ENCODE assay signal across 26 cellular contexts in the genomic region with DNA sequence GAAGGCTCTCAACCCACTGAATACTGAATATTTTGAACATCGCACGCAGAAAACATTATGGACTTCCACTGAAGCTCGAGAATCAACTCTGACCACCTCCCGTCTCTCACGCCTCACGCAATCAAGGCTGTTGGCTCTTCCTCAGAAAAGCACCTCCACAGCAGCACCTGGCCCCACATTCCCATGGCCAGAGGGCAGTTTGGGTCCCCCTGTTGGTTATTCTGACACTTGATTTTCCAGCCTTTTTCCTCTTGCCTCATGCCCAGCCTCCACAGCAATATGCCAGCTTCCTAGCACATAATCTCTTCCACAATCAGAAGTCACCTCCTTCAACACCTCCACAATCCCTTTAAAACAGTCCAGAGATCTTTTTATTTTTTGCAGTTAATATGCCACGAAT. TPM values are rescaled to one million over a fixed set of nuclear protein-coding genes. Genes with fewer than 3 reads are reported as not detected.
DNase-seq lines count a peak whose midpoint lies in the region; ATAC-seq, FAIRE-seq and TF ChIP-seq lines count a peak whose summit lies in the region.
"Had no signal": no experiment of that assay in that cellular context is flagged by ENCODE, and none has a peak within 500 bp of the region (broad histone marks: within the 10 kb centered on the region; RNA-seq: fewer than 3 reads in every experiment).

No MANE protein-coding gene starts in this region.

- H3K36me3 ChIP-seq in SK-N-SH (replicated peaks in 1 of 2; ENCODE audit: control insufficient read depth in 1 of 2, insufficient read depth in 2 of 2, low read length in 1 of 2) (no peaks in the 10 kb centered on the region), Loucy (ENCODE audit: insufficient read depth, low read length) (no peaks in the 10 kb centered on the region), parathyroid adenoma (ENCODE audit: control insufficient read depth, insufficient read depth, low read length) (no peaks in the 10 kb centered on the region), small intestine (ENCODE audit: control insufficient read depth in 2 of 2, insufficient read depth in 2 of 2, low read length in 2 of 2) (no peaks in the 10 kb centered on the region)
- H3K36me3 ChIP-seq: tibial artery had no signal

- H3K27ac Mint-ChIP-seq in chondrocyte (ENCODE audit: unreplicated experiment) = no peak overlapping the region
- H3K27ac Mint-ChIP-seq: activated CD8-positive, alpha-beta memory T cell treated with anti-CD3 and anti-CD28 coated beads, Interleukin-2, amount 10 ng/mL, durations not matched to agents 7 days and 5 days; activated naive CD8-positive, alpha-beta T cell treated with anti-CD3 and anti-CD28 coated beads for 36 hours; CD4-positive, alpha-beta T cell; stimulated activated naive CD8-positive, alpha-beta T cell treated with anti-CD3 and anti-CD28 coated beads, Interleukin-15, Interleukin-2, amounts not matched to agents 100 ng/mL and 50 ng/mL, for 24 hours had no signal

- no peak for TF ChIP-seq EP300 in SK-N-SH (IDR thresholded peaks at IDR 0.05; ENCODE audit: borderline replicate concordance in 1 of 2, low read depth in 1 of 2, low read length in 1 of 2)

- H3K9me2 ChIP-seq in SK-N-SH (no peaks in the 10 kb centered on the region), Loucy (replicated peaks; ENCODE audit: low read depth, low read length) (no peaks in the 10 kb centered on the region)

- H3K27me3 ChIP-seq in SK-N-SH (ENCODE audit: insufficient read depth) (no peaks in the 10 kb centered on the region), Loucy (ENCODE audit: insufficient read depth, low read length, poor library complexity, severe bottlenecking) (no peaks in the 10 kb centered on the region), parathyroid adenoma (ENCODE audit: control insufficient read depth, insufficient read depth, low read length) (no peaks in the 10 kb centered on the region), small intestine (ENCODE audit: control insufficient read depth in 2 of 2, insufficient read depth in 2 of 2, low read length in 2 of 2) (no peaks in the 10 kb centered on the region)
- H3K27me3 ChIP-seq: tibial artery had no signal

- H4K20me1 ChIP-seq in SK-N-SH (ENCODE audit: insufficient read depth) (no peaks in the 10 kb centered on the region), Loucy (ENCODE audit: insufficient read depth, low read length, poor library complexity, severe bottlenecking) (no peaks in the 10 kb centered on the region)

- H3K9ac ChIP-seq in SK-N-SH (no peak overlapping the region), Loucy (ENCODE audit: low read depth, low read length, poor library complexity, severe bottlenecking) (no peak overlapping the region), parathyroid adenoma (no peak overlapping the region)

- H3K79me2 ChIP-seq in SK-N-SH (ENCODE audit: insufficient read depth) (no peaks in the 10 kb centered on the region), Loucy (ENCODE audit: insufficient read depth, low read length) (no peaks in the 10 kb centered on the region), parathyroid adenoma (no peaks in the 10 kb centered on the region)

- H3K27me3 Mint-ChIP-seq in chondrocyte (ENCODE audit: low read depth) = no peaks in the 10 kb centered on the region
- H3K27me3 Mint-ChIP-seq: activated CD8-positive, alpha-beta memory T cell treated with anti-CD3 and anti-CD28 coated beads, Interleukin-2, amount 10 ng/mL, durations not matched to agents 7 days and 5 days; activated naive CD8-positive, alpha-beta T cell treated with anti-CD3 and anti-CD28 coated beads for 36 hours; CD4-positive, alpha-beta T cell; stimulated activated naive CD8-positive, alpha-beta T cell treated with anti-CD3 and anti-CD28 coated beads, Interleukin-15, Interleukin-2, amounts not matched to agents 100 ng/mL and 50 ng/mL, for 24 hours had no signal

- no peak for ATAC-seq in SK-N-SH treated with all-trans-retinoic acid at 6 μM for 48 hours
- no peak for ATAC-seq in HG02759 (IDR thresholded peaks at IDR 0.05; ENCODE audit: unreplicated experiment)
- ATAC-seq: activated CD8-positive, alpha-beta memory T cell treated with anti-CD3 and anti-CD28 coated beads, Interleukin-2, amount 10 ng/mL, durations not matched to agents 7 days and 5 days; psoas muscle had no signal

- TF ChIP-seq CTCF in SK-N-SH (IDR thresholded peaks at IDR 0.05) (no peak), Loucy (conservative IDR thresholded peaks at IDR 0.05; ENCODE audit: low read length) (peak; percentile 46; the same call in 1 of the 2 replicates), chondrocyte (IDR thresholded peaks at IDR 0.05) (peak; percentile 24), parathyroid adenoma (IDR thresholded peaks at IDR 0.05) (peak; percentile 23)

- no peak overlapping the region for H3K4me3 Mint-ChIP-seq in chondrocyte (ENCODE audit: unreplicated experiment)
- H3K4me3 Mint-ChIP-seq: activated CD8-positive, alpha-beta memory T cell treated with anti-CD3 and anti-CD28 coated beads, Interleukin-2, amount 10 ng/mL, durations not matched to agents 7 days and 5 days; activated naive CD8-positive, alpha-beta T cell treated with anti-CD3 and anti-CD28 coated beads for 36 hours; CD4-positive, alpha-beta T cell; neural crest cell; stimulated activated naive CD8-positive, alpha-beta T cell treated with anti-CD3 and anti-CD28 coated beads, Interleukin-15, Interleukin-2, amounts not matched to agents 100 ng/mL and 50 ng/mL, for 24 hours had no signal

- H3K36me3 Mint-ChIP-seq in chondrocyte (ENCODE audit: low read depth) = peaks cover 1% of the 10 kb centered on the region
- H3K36me3 Mint-ChIP-seq: activated CD8-positive, alpha-beta memory T cell treated with anti-CD3 and anti-CD28 coated beads, Interleukin-2, amount 10 ng/mL, durations not matched to agents 7 days and 5 days; activated naive CD8-positive, alpha-beta T cell treated with anti-CD3 and anti-CD28 coated beads for 36 hours had no signal

- POLR2A ChIA-PET in SK-N-SH (lab: Yijun Ruan, JAX) = no interaction called here

- H3K9me3 ChIP-seq in SK-N-SH (no peaks in the 10 kb centered on the region), Loucy (ENCODE audit: insufficient read depth, low read depth, low read length) (no peaks in the 10 kb centered on the region), parathyroid adenoma (ENCODE audit: control insufficient read depth, low read length) (no peaks in the 10 kb centered on the region), small intestine (ENCODE audit: control insufficient read depth, low read depth) (no peaks in the 10 kb centered on the region)
- H3K9me3 ChIP-seq: psoas muscle, tibial artery had no signal

- no peak overlapping the region for H3K4me3 ChIP-seq in SK-N-SH (ENCODE audit: low read depth in 2 of 2, low read length in 1 of 2)
- no peak overlapping the region for H3K4me3 ChIP-seq in Loucy (ENCODE audit: low read length, poor library complexity, severe bottlenecking)
- H3K4me3 ChIP-seq in parathyroid adenoma (ENCODE audit: low read depth, low read length) = no peak overlapping the region
- no peak overlapping the region for H3K4me3 ChIP-seq in small intestine (ENCODE audit: low read depth in 1 of 2, low read length in 2 of 2)
- H3K4me3 ChIP-seq: psoas muscle, SK-N-MC, smooth muscle cell, tibial artery had no signal

- H3F3A ChIP-seq in SK-N-SH (replicated peaks; ENCODE audit: insufficient read depth) = no peaks in the 10 kb centered on the region
- no peaks in the 10 kb centered on the region for H3F3A ChIP-seq in Loucy (ENCODE audit: low read depth)

- H3K4me1 ChIP-seq in SK-N-SH (ENCODE audit: control insufficient read depth in 1 of 2, insufficient read depth in 2 of 2, low read depth in 1 of 2, low read length in 1 of 2) (no peaks in the 10 kb centered on the region), Loucy (ENCODE audit: insufficient read depth, low read length, poor library complexity, severe bottlenecking) (peaks cover 9% of the 10 kb centered on the region), parathyroid adenoma (no peaks in the 10 kb centered on the region), small intestine (ENCODE audit: control insufficient read depth in 2 of 2, insufficient read depth in 1 of 2, low read depth in 1 of 2, low read length in 1 of 2) (no peaks in the 10 kb centered on the region)
- H3K4me1 ChIP-seq: psoas muscle, tibial artery had no signal

- FAIRE-seq in small intestine (lab: Jason Lieb, UNC) = no peak
- FAIRE-seq: colon had no signal

- WGBS in SK-N-SH (ENCODE audit: low lambda C conversion rate) = 74% methylated on average over 7 of the region's 7 CpGs
- 87 to 93% (median 91%) methylated on average over 7 of the region's 7 CpGs for WGBS in small intestine, 3 donors

- H3K27ac ChIP-seq in SK-N-SH (ENCODE audit: low read depth in 2 of 2, low read length in 1 of 2) = no peak overlapping the region
- no peak overlapping the region for H3K27ac ChIP-seq in parathyroid adenoma
- H3K27ac ChIP-seq in small intestine (ENCODE audit: low read depth in 1 of 2, low read length in 1 of 2) = no peak overlapping the region
- H3K27ac ChIP-seq: psoas muscle, SK-N-MC, tibial artery had no signal

- H3K9me3 Mint-ChIP-seq in chondrocyte (ENCODE audit: low read depth) = no peaks in the 10 kb centered on the region
- H3K9me3 Mint-ChIP-seq: CD4-positive, alpha-beta T cell; stimulated activated naive CD8-positive, alpha-beta T cell treated with anti-CD3 and anti-CD28 coated beads, Interleukin-15, Interleukin-2, amounts not matched to agents 100 ng/mL and 50 ng/mL, for 24 hours had no signal

- no peaks in the 10 kb centered on the region for H3K4me1 Mint-ChIP-seq in chondrocyte (ENCODE audit: low read depth)
- H3K4me1 Mint-ChIP-seq: activated CD8-positive, alpha-beta memory T cell treated with anti-CD3 and anti-CD28 coated beads, Interleukin-2, amount 10 ng/mL, durations not matched to agents 7 days and 5 days; activated naive CD8-positive, alpha-beta T cell treated with anti-CD3 and anti-CD28 coated beads for 36 hours; neural crest cell had no signal

- TF ChIP-seq RAD21 in SK-N-SH (IDR thresholded peaks at IDR 0.05; ENCODE audit: low read length) = peak; percentile 6; the same call in 1 of the 2 replicates

- no peak overlapping the region for H2AFZ ChIP-seq in SK-N-SH (ENCODE audit: low read depth)
- no peak overlapping the region for H2AFZ ChIP-seq in Loucy (ENCODE audit: low read length)
- H2AFZ ChIP-seq in parathyroid adenoma = no peak overlapping the region

- CTCF ChIA-PET in SK-N-SH (lab: Yijun Ruan, JAX) = interaction anchor here (0.8 to 1.5 kb wide), 2 partner anchors 80 to 94 kb away, joined by 3 to 5 read pairs; no protein-coding TSS in a partner anchor

- H3K4me2 ChIP-seq in SK-N-SH (no peak overlapping the region), Loucy (ENCODE audit: low read depth, low read length, poor library complexity, severe bottlenecking) (no peak overlapping the region), parathyroid adenoma (ENCODE audit: low read length) (no peak overlapping the region)
- H3K4me2 ChIP-seq: smooth muscle cell had no signal

- DNase-seq in SK-N-SH = peak; percentile 34
- DNase-seq in chondrocyte (ENCODE audit: low spot score) = no peak
- DNase-seq in small intestine = no peak
- DNase-seq in Ammon's horn (ENCODE audit: low spot score) = no peak
- DNase-seq: activated CD4-positive, alpha-beta T cell treated with anti-CD3 and anti-CD28 coated beads for 4 hours; activated CD8-positive, alpha-beta memory T cell treated with anti-CD3 and anti-CD28 coated beads, Interleukin-2, amount 10 ng/mL, durations not matched to agents 7 days and 5 days; activated naive CD8-positive, alpha-beta T cell treated with anti-CD3 and anti-CD28 coated beads for 36 hours; CD4-positive, alpha-beta T cell; glutamatergic neuron; GOT3; NCI-H1417 treated with DMSO at 0.1 percent for 48 hours; psoas muscle; stimulated activated CD4-positive, alpha-beta T cell treated with anti-CD3 and anti-CD28 coated beads, Interleukin-4, amount 100 ng/mL, for 1 hour; tibial artery had no signal

RNA-seq across cellular contexts. Expression of a gene that starts 55.9 kb away (rescaled TPM):
- polyA plus RNA-seq in SK-N-SH (2012; rRNA removed) (not detected in 2 replicates), small intestine (under 1 TPM in 1 of 3 donors, not detected in 2; 0.10 TPM)
- not detected in 2 replicates for polyA plus RNA-seq in SK-N-SH (2012; cell fraction: cytosol; rRNA removed)
- not detected in 2 replicates for polyA plus RNA-seq in SK-N-SH (2012; cell fraction: nucleus; rRNA removed)
- total RNA-seq in chondrocyte = not detected in 3 replicates
- total RNA-seq: activated CD8-positive, alpha-beta memory T cell treated with anti-CD3 and anti-CD28 coated beads, Interleukin-2, amount 10 ng/mL, durations not matched to agents 7 days and 5 days; CD4-positive, alpha-beta T cell; fibroblast of lung; mucosa of gallbladder; neural crest cell; psoas muscle; RPMI7951; smooth muscle cell had no signal
- polyA plus RNA-seq: fibroblast of lung, smooth muscle cell had no signal
